Comparison of ENCODE assay signal across 10 cellular contexts in genomic region chr13:33125821-33126570, GRCh38.
DNase-seq lines count a peak whose midpoint lies in the region; ATAC-seq, FAIRE-seq and TF ChIP-seq lines count a peak whose summit lies in the region.
"Had no signal": no experiment of that assay in that cellular context is flagged by ENCODE, and none has a peak within 500 bp of the region (broad histone marks: within the 10 kb centered on the region; RNA-seq: fewer than 3 reads in every experiment).

No MANE protein-coding gene starts in this region.

- CTCF ChIA-PET in Panc1 (lab: Charles Lee) (no interaction called here), OCI-LY7 (lab: Charles Lee; ENCODE audit: unreplicated experiment) (no interaction called here)

- no peaks in the 10 kb centered on the region for H4K20me1 ChIP-seq in OCI-LY7 (ENCODE audit: insufficient read depth, low read length)

- in situ Hi-C loops in Panc1 (cut with HindIII; ENCODE audit: low pct_unique_long_range_greater_than_20kb, low sequenced_read_pairs), result no loop called here
- in situ Hi-C loops in KBM-7 (cut with MboI; ENCODE audit: low pct_unique_long_range_greater_than_20kb, low sequenced_read_pairs), result no loop called here

- DNase-seq in DMS 273 treated with DMSO at 0.1 percent for 48 hours (lab: John Stamatoyannopoulos, UW), result peak; percentile 38
- peak; percentile 35 for DNase-seq in Panc1 (ENCODE audit: low read depth, low spot score)
- DNase-seq in fibroblast of the conjunctiva (ENCODE audit: low read depth), result peak; percentile 93
- DNase-seq in pancreas, result peak in 3 of 6 donors; percentile 25 to 46 (median 46)
- no peak for DNase-seq in KBM-7
- DNase-seq in activated CD4-positive, alpha-beta T cell treated with anti-CD3 and anti-CD28 coated beads, Interleukin-2, amount 50 U/mL, for 4 hours, result no peak
- DNase-seq in naive thymus-derived CD8-positive, alpha-beta T cell, result no peak
- DNase-seq in OCI-LY7 (ENCODE audit: low spot score), result no peak
- DNase-seq: activated CD8-positive, alpha-beta T cell treated with anti-CD3 and anti-CD28 coated beads, Interleukin-2, amount 10 ng/mL, durations not matched to agents 7 days and 5 days had no signal

- no peaks in the 10 kb centered on the region for H3K9me3 Mint-ChIP-seq in naive thymus-derived CD8-positive, alpha-beta T cell

- WGBS in pancreas, 2 donors, result 62 to 64% methylated on average over 10 of the region's 10 CpGs

- intact Hi-C loops in Panc1 (cut with micrococcal nuclease; ENCODE audit: unreplicated experiment) (no loop called here), pancreas (cut with DNase I) (no loop called here), OCI-LY7 (cut with micrococcal nuclease; ENCODE audit: unreplicated experiment) (no loop called here)

- ATAC-seq in Panc1, result peak; percentile 97
- peak; percentile 74 to 88 (median 82) for ATAC-seq in pancreas
- ATAC-seq in naive thymus-derived CD8-positive, alpha-beta T cell, result no peak
- ATAC-seq: activated CD8-positive, alpha-beta T cell treated with anti-CD3 and anti-CD28 coated beads, Interleukin-2, amount 10 ng/mL, durations not matched to agents 7 days and 5 days had no signal

- POLR2A ChIA-PET in Panc1 (lab: Charles Lee) (interaction anchor here (0.6 kb wide), 1 partner anchor 48 kb away, joined by 5 read pairs; no protein-coding TSS in a partner anchor), OCI-LY7 (lab: Charles Lee) (no interaction called here)
- POLR2A ChIA-PET in naive thymus-derived CD8-positive, alpha-beta T cell (lab: Charles Lee), result no interaction called here

- H3K36me3 ChIP-seq in Panc1 (ENCODE audit: control insufficient read depth, insufficient read depth, low read length) (no peaks in the 10 kb centered on the region), pancreas (peaks cover 0 to 40% (median 16%) of the 10 kb centered on the region in 3 donors), OCI-LY7 (ENCODE audit: insufficient read depth, low read length) (no peaks in the 10 kb centered on the region)

- no peaks in the 10 kb centered on the region for H3K4me1 Mint-ChIP-seq in naive thymus-derived CD8-positive, alpha-beta T cell

- peak overlapping the region in 1 of 2 experiments; percentile 18; a peak in 1 of 4 replicates for H3K4me3 ChIP-seq in Panc1 (ENCODE audit: low read depth in 2 of 2, low read length in 2 of 2)
- H3K4me3 ChIP-seq in pancreas, result no peak overlapping the region
- H3K4me3 ChIP-seq in OCI-LY7 (ENCODE audit: low read depth, low read length, poor library complexity, severe bottlenecking), result no peak overlapping the region

- no peak overlapping the region for H3K27ac Mint-ChIP-seq in naive thymus-derived CD8-positive, alpha-beta T cell
- H3K27ac Mint-ChIP-seq: activated CD8-positive, alpha-beta T cell treated with anti-CD3 and anti-CD28 coated beads, Interleukin-2, amount 10 ng/mL, durations not matched to agents 7 days and 5 days had no signal

- no peak for TF ChIP-seq CTCF in Panc1 (IDR thresholded peaks at IDR 0.05)
- TF ChIP-seq CTCF in pancreas (IDR thresholded peaks at IDR 0.05), result no peak
- TF ChIP-seq CTCF in OCI-LY7 (conservative IDR thresholded peaks at IDR 0.05; ENCODE audit: low read length), result no peak

- no peaks in the 10 kb centered on the region for H3K36me3 Mint-ChIP-seq in naive thymus-derived CD8-positive, alpha-beta T cell

- H3K9me3 ChIP-seq in Panc1 (ENCODE audit: control insufficient read depth, insufficient read depth, low read depth, low read length) (no peaks in the 10 kb centered on the region), pancreas (no peaks in the 10 kb centered on the region), OCI-LY7 (ENCODE audit: low read length) (no peaks in the 10 kb centered on the region)

- peak; percentile 95 for FAIRE-seq in pancreas (lab: Jason Lieb, UNC)
- FAIRE-seq: GM18507 had no signal

- H3K4me1 ChIP-seq in Panc1 (ENCODE audit: control insufficient read depth, insufficient read depth, low read length) (peaks cover 34% of the 10 kb centered on the region), pancreas (peaks cover 0 to 12% (median 0%) of the 10 kb centered on the region in 3 donors), OCI-LY7 (ENCODE audit: insufficient read depth, low read length, poor library complexity, severe bottlenecking) (no peaks in the 10 kb centered on the region)

- H3K27me3 ChIP-seq in Panc1 (ENCODE audit: control insufficient read depth, insufficient read depth, low read length) (no peaks in the 10 kb centered on the region), pancreas (no peaks in the 10 kb centered on the region)

- H2AFZ ChIP-seq in OCI-LY7 (ENCODE audit: low read length), result no peak overlapping the region

- peaks cover 0 to 18% (median 1%) of the 10 kb centered on the region in 5 donors for H3K27me3 Mint-ChIP-seq in naive thymus-derived CD8-positive, alpha-beta T cell

- BruUV-seq in Panc1 (replicated peaks; lab: Mats Ljungman, UMichigan) (no TSS peak), OCI-LY7 (replicated peaks; lab: Mats Ljungman, UMichigan) (no TSS peak)

- no peaks in the 10 kb centered on the region for H3K9me2 ChIP-seq in OCI-LY7 (ENCODE audit: insufficient read depth, low read length)

- no peaks in the 10 kb centered on the region for H3K79me2 ChIP-seq in OCI-LY7 (ENCODE audit: insufficient read depth, low read depth, low read length)

- H3K4me2 ChIP-seq in OCI-LY7 (ENCODE audit: low read length), result no peak overlapping the region

- H3K4me3 Mint-ChIP-seq in naive thymus-derived CD8-positive, alpha-beta T cell, result no peak overlapping the region
- H3K4me3 Mint-ChIP-seq: activated CD8-positive, alpha-beta T cell treated with anti-CD3 and anti-CD28 coated beads, Interleukin-2, amount 10 ng/mL, durations not matched to agents 7 days and 5 days had no signal

- H3K27ac ChIP-seq in Panc1 (ENCODE audit: low read length), result peak overlapping the region; percentile 67
- peak overlapping the region in 2 of 4 donors; percentile 50 to 57 for H3K27ac ChIP-seq in pancreas
- no peak overlapping the region for H3K27ac ChIP-seq in OCI-LY7 (ENCODE audit: low read depth, low read length, poor library complexity, severe bottlenecking)

Comparison
In these comparisons a context has a peak if more than half of its experiments do, and no peak if none do; other contexts are left out.
1. DNase-seq: peak in DMS 273 treated with DMSO at 0.1 percent for 48 hours (single experiment), Panc1 (single experiment) and fibroblast of the conjunctiva (single experiment); none in KBM-7 (single experiment), activated CD4-positive, alpha-beta T cell treated with anti-CD3 and anti-CD28 coated beads, Interleukin-2, amount 50 U/mL, for 4 hours (0 of 2), naive thymus-derived CD8-positive, alpha-beta T cell (0 of 10) and OCI-LY7 (single experiment).
2. ATAC-seq: peak in Panc1 (single experiment) and pancreas (4 of 4); none in naive thymus-derived CD8-positive, alpha-beta T cell (0 of 2).